8 cellular contexts compared by ENCODE assay signal in genomic region chr7:139118234-139118802, GRCh38. TPM values are rescaled to one million over a fixed set of nuclear protein-coding genes. Genes with fewer than 3 reads are reported as not detected.
DNase-seq lines count a peak whose midpoint lies in the region; ATAC-seq and TF ChIP-seq lines count a peak whose summit lies in the region.

No MANE protein-coding gene starts in this region.

- peak; percentile 93 for DNase-seq in PC-3
- peak; percentile 56 for DNase-seq in endodermal cell
- DNase-seq in transverse colon, result no peak
- DNase-seq in occipital lobe (lab: John Stamatoyannopoulos, UW), result no peak
- DNase-seq in HuH-7 (ENCODE audit: low spot score), result no peak

- intact Hi-C loops in PC-3 (cut with micrococcal nuclease) (no loop called here), transverse colon (cut with DNase I; ENCODE audit: low total_unique reads) (no loop called here)

- in situ Hi-C loops in transverse colon (cut with MboI; ENCODE audit: low pct_ligation_motif_present in 1 of 4, low pct_unique_long_range_greater_than_20kb in 1 of 4, low sequenced_read_pairs in 3 of 4), result no loop called here

- CTCF ChIA-PET in PC-3 (lab: Charles Lee), result interaction anchor here (0.5 kb wide), 1 partner anchor 84 kb away, joined by 6 read pairs; no protein-coding TSS in a partner anchor

- no peak overlapping the region for H3K27ac ChIP-seq in 22Rv1
- H3K27ac ChIP-seq in PC-3 (ENCODE audit: low read length), result peak overlapping the region; percentile 41; the same call in 1 of the 2 replicates
- H3K27ac ChIP-seq in endodermal cell (ENCODE audit: low read depth, low read length), result no peak overlapping the region
- H3K27ac ChIP-seq in transverse colon, result peak overlapping the region in 3 of 4 donors; percentile 6 to 55 (median 19)

- no peak for TF ChIP-seq POLR2A in transverse colon (IDR thresholded peaks at IDR 0.05)

- H3K27me3 ChIP-seq in PC-3 (ENCODE audit: low read length) (no peaks in the 10 kb centered on the region), endodermal cell (ENCODE audit: control insufficient read depth, insufficient read depth, low read length, poor library complexity, severe bottlenecking) (no peaks in the 10 kb centered on the region), transverse colon (no peaks in the 10 kb centered on the region)

- H3K36me3 ChIP-seq in PC-3 (ENCODE audit: low read depth, low read length) (no peaks in the 10 kb centered on the region), endodermal cell (ENCODE audit: control insufficient read depth, insufficient read depth, low read length) (no peaks in the 10 kb centered on the region), transverse colon (no peaks in the 10 kb centered on the region)

- H3K79me2 ChIP-seq in PC-3 (ENCODE audit: low read length), result no peaks in the 10 kb centered on the region

- no peaks in the 10 kb centered on the region for H4K20me1 ChIP-seq in PC-3 (ENCODE audit: low read length)

- POLR2A ChIA-PET in PC-3 (lab: Charles Lee; ENCODE audit: unreplicated experiment), result interaction anchor here (0.6 kb wide), 1 partner anchor 304 kb away, joined by 3 read pairs; no protein-coding TSS in a partner anchor

- H3K4me3 ChIP-seq in PC-3 (ENCODE audit: low read length) (peak overlapping the region; percentile 20; the same call in 1 of the 2 replicates), endodermal cell (ENCODE audit: low read length) (no peak overlapping the region), transverse colon (no peak overlapping the region)

- TF ChIP-seq CTCF in 22Rv1 (IDR thresholded peaks at IDR 0.05) (0 out of 2 replicates have a peak, but pooled peaks have one; percentile 12), PC-3 (conservative IDR thresholded peaks at IDR 0.05; ENCODE audit: low read depth, low read length) (no peak), endodermal cell (conservative IDR thresholded peaks at IDR 0.05) (peak; percentile 45), transverse colon (IDR thresholded peaks at IDR 0.05) (no peak)

- no peak overlapping the region for H3K4me3 Mint-ChIP-seq in endodermal cell

- H3K4me1 ChIP-seq in PC-3 (ENCODE audit: insufficient read depth, low read length) (peaks cover 22% of the 10 kb centered on the region), endodermal cell (ENCODE audit: control insufficient read depth, insufficient read depth, low read length) (peaks cover under 1% of the 10 kb centered on the region), transverse colon (peaks cover 5 to 19% (median 12%) of the 10 kb centered on the region in 4 donors)

- no peaks in the 10 kb centered on the region for H3K36me3 Mint-ChIP-seq in endodermal cell (ENCODE audit: low read depth)

- H3K9ac ChIP-seq in PC-3 (ENCODE audit: low read length) (no peak overlapping the region), endodermal cell (ENCODE audit: extremely low read depth, low read length, poor library complexity, severe bottlenecking) (no peak overlapping the region)

- no peaks in the 10 kb centered on the region for H3K9me3 Mint-ChIP-seq in endodermal cell

- 0 out of 2 replicates have a peak overlapping the region, but pooled peaks have one; percentile 3 for H2AFZ ChIP-seq in PC-3 (ENCODE audit: low read length)

- no peak for TF ChIP-seq EP300 in transverse colon (IDR thresholded peaks at IDR 0.05; ENCODE audit: low read depth)

- H3K27ac Mint-ChIP-seq in endodermal cell, result no peak overlapping the region

- no peaks in the 10 kb centered on the region for H3F3A ChIP-seq in PC-3 (ENCODE audit: low read length, unreplicated experiment)

- H3K9me3 ChIP-seq in PC-3 (ENCODE audit: low read length), result no peaks in the 10 kb centered on the region
- H3K9me3 ChIP-seq in endodermal cell (ENCODE audit: control insufficient read depth, low read length), result no peaks in the 10 kb centered on the region
- H3K9me3 ChIP-seq in transverse colon, result no peaks in the 10 kb centered on the region

- peak overlapping the region; percentile 56 for H3K4me2 ChIP-seq in PC-3 (ENCODE audit: low read length)

- no peaks in the 10 kb centered on the region for H3K27me3 Mint-ChIP-seq in endodermal cell (ENCODE audit: insufficient read depth)

- 88 to 98% methylated on average over 6 to 8 of the region's 8 CpGs for WGBS in endodermal cell (ENCODE audit: insufficient coverage in 1 of 2, insufficient read length in 1 of 2), 2 experiments
- WGBS in transverse colon (ENCODE audit: low coverage in 1 of 2), 2 donors, result 47 to 65% methylated on average over 4 to 8 of the region's 8 CpGs

- ATAC-seq in GM18508 (IDR thresholded peaks at IDR 0.05; ENCODE audit: insufficient read depth, unreplicated experiment), result peak; percentile 71
- ATAC-seq in HG02840 (IDR thresholded peaks at IDR 0.05; ENCODE audit: low FRiP score, unreplicated experiment), result peak; percentile 78
- ATAC-seq in PC-3, result peak; percentile 95

- BruUV-seq in PC-3 (replicated peaks; lab: Mats Ljungman, UMichigan), result no TSS peak

- no peaks in the 10 kb centered on the region for H3K9me2 ChIP-seq in PC-3 (replicated peaks; ENCODE audit: low read length)

- H3K4me1 Mint-ChIP-seq in endodermal cell, result peaks cover 27% of the 10 kb centered on the region

RNA-seq across cellular contexts. Expression of gene ZC3HAV1, which starts 8.8 kb away (rescaled TPM):
- total RNA-seq in PC-3 (2014; rRNA removed), result 19.6 and 25.0 TPM in 2 replicates
- 10 to 100 TPM; 67.6 to 76.0 TPM for total RNA-seq in endodermal cell
- polyA plus RNA-seq in endodermal cell (2013, experiment 1 of 2), result 11.4 TPM
- polyA plus RNA-seq in endodermal cell (2013, experiment 2 of 2), result 13.9 TPM
- 10 to 100 TPM; 11.7 to 40.6 (median 34.5) TPM for total RNA-seq in transverse colon
- total RNA-seq in occipital lobe, result 5.9 TPM

Comparison
In these comparisons a context has a peak if more than half of its experiments do, and no peak if none do; other contexts are left out.
1. H3K27ac ChIP-seq: peak in PC-3 (single experiment) and transverse colon (3 of 4); none in 22Rv1 (single experiment) and endodermal cell (single experiment).
2. CTCF ChIP-seq: peak in 22Rv1 (single experiment) and endodermal cell (single experiment); none in PC-3 (single experiment) and transverse colon (0 of 5).
3. DNase-seq: peak in PC-3 (single experiment) and endodermal cell (single experiment); none in transverse colon (single experiment), occipital lobe (single experiment) and HuH-7 (single experiment).
4. Peak in every context shown above with its lines, with median percentiles within 50 percentile points of each other: ATAC-seq.